ENCODE assay signal across 8 cellular contexts in the genomic region with DNA sequence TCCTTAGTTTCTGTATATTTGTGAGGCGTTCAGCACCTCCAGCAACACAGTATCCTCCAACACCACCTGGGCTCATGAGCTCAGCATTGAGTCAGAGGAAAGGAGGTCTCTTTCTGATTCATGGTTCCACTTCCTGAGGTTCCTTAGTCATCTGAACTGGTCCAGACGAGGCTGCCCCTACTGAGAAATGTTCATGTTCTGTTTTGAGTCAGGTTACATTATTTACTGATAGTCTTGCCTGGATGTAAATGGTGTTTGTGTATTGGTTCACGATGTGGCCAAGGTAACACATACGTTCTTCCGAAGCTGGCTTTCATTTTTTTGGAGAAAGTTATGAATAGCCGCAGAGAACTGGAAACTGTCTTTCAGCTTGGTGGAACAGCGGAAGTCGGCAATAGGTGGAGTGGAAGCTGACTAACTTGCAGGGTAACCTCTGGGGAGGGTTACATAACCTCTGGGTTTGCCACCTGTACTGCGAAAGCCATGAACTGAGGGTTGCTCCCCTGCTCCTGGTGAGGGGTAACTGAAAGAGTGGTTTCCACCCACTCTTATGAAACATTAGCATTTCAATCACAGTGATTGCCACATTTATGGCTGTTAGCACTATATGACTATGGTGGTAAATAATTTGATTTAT. TPM values are rescaled to one million over a fixed set of nuclear protein-coding genes. Genes with fewer than 3 reads are reported as not detected.
DNase-seq lines count a peak whose midpoint lies in the region; ATAC-seq and TF ChIP-seq lines count a peak whose summit lies in the region.

No MANE protein-coding gene starts in this region.

- H3K27me3 ChIP-seq in tibial nerve, result no peaks in the 10 kb centered on the region
- H3K27me3 ChIP-seq in tibial artery, result no peaks in the 10 kb centered on the region

- WGBS in tibial nerve, 2 donors, result 85 to 89% methylated on average over 9 of the region's 9 CpGs

- no peak for TF ChIP-seq POLR2A in tibial nerve (IDR thresholded peaks at IDR 0.05)

- no peak overlapping the region for H3K27ac ChIP-seq in tibial nerve
- H3K27ac ChIP-seq in tibial artery, result no peak overlapping the region

- no peak overlapping the region for H3K4me3 ChIP-seq in tibial nerve
- H3K4me3 ChIP-seq in tibial artery, result no peak overlapping the region

- H3K4me1 ChIP-seq in tibial nerve (peaks cover 0 to 10% (median 3%) of the 10 kb centered on the region in 4 donors), tibial artery (peaks cover 0 to 5% (median 1%) of the 10 kb centered on the region in 4 donors)

- intact Hi-C loops in tibial artery (cut with DNase I; ENCODE audit: low total_unique reads), result no loop called here

- peak; percentile 77 for ATAC-seq in HG03342 (IDR thresholded peaks at IDR 0.05; ENCODE audit: unreplicated experiment)

- DNase-seq in activated gamma-delta T cell treated with Interleukin-2 at 50 U/mL for 16 hours (peak; percentile 41), activated gamma-delta T cell (lab: John Stamatoyannopoulos, UW) (no peak), T1000 (lab: John Stamatoyannopoulos, UW) (peak; percentile 37), tibial nerve (ENCODE audit: low spot score in 2 of 2) (no peak), tibial artery (no peak)
- DNase-seq in central memory CD4-positive, alpha-beta T cell, result peak; percentile 71
- peak; percentile 43 to 64 (median 57) for DNase-seq in stimulated activated CD4-positive, alpha-beta T cell treated with anti-CD3 and anti-CD28 coated beads, TNF-alpha, amount 100 ng/mL, for 24 hours (ENCODE audit: low read depth in 3 of 3)

- TF ChIP-seq CTCF in tibial nerve (IDR thresholded peaks at IDR 0.05) (no peak), tibial artery (IDR thresholded peaks at IDR 0.05) (no peak)

- no peaks in the 10 kb centered on the region for H3K9me3 ChIP-seq in tibial nerve
- no peaks in the 10 kb centered on the region for H3K9me3 ChIP-seq in tibial artery

- H3K36me3 ChIP-seq in tibial nerve (no peaks in the 10 kb centered on the region), tibial artery (no peaks in the 10 kb centered on the region)

- no peak for TF ChIP-seq EP300 in tibial nerve (IDR thresholded peaks at IDR 0.05)

RNA-seq across cellular contexts. Expression of gene MANSC4, which starts 42.2 kb away (rescaled TPM):
- 1 to 10 TPM in 1 of 4 donors, under 1 TPM in 1, not detected in 2; 0.78 to 1.5 TPM for total RNA-seq in tibial nerve

RNA-seq across cellular contexts. Expression of gene KLHL42, which starts 42.2 kb away (rescaled TPM):
- total RNA-seq in tibial nerve, result 10 to 100 TPM; 35.2 to 49.2 (median 42.2) TPM

Comparison
In these comparisons a context has a peak if more than half of its experiments do, and no peak if none do; other contexts are left out.
1. DNase-seq: peak in activated gamma-delta T cell treated with Interleukin-2 at 50 U/mL for 16 hours (single experiment), T1000 (single experiment), central memory CD4-positive, alpha-beta T cell (single experiment) and stimulated activated CD4-positive, alpha-beta T cell treated with anti-CD3 and anti-CD28 coated beads, TNF-alpha, amount 100 ng/mL, for 24 hours (3 of 3); none in activated gamma-delta T cell (single experiment), tibial nerve (0 of 2) and tibial artery (0 of 2).